14 cellular contexts compared by ENCODE assay signal in genomic region chr12:68623059-68623458, GRCh38. TPM values are rescaled to one million over a fixed set of nuclear protein-coding genes. Genes with fewer than 3 reads are reported as not detected.
DNase-seq lines count a peak whose midpoint lies in the region; ATAC-seq and TF ChIP-seq lines count a peak whose summit lies in the region.
"Had no signal": no experiment of that assay in that cellular context is flagged by ENCODE, and none has a peak within 500 bp of the region (broad histone marks: within the 10 kb centered on the region; RNA-seq: fewer than 3 reads in every experiment).

No MANE protein-coding gene starts in this region.

- H3K4me2 ChIP-seq in DOHH2 (ENCODE audit: low read length), result peak overlapping the region; percentile 72

- CTCF ChIA-PET in CD4-positive, alpha-beta T cell (lab: Charles Lee), result no interaction called here
- CTCF ChIA-PET in WTC11 (lab: Charles Lee), result no interaction called here

- peaks cover 33% of the 10 kb centered on the region for H4K20me1 ChIP-seq in DOHH2 (ENCODE audit: control insufficient read depth, insufficient read depth, low read depth, low read length)

- H3K27me3 Mint-ChIP-seq in CD4-positive, alpha-beta T cell, result no peaks in the 10 kb centered on the region
- H3K27me3 Mint-ChIP-seq in WTC11 (ENCODE audit: low read depth) (no peaks in the 10 kb centered on the region), memory B cell (no peaks in the 10 kb centered on the region), progenitor cell of endocrine pancreas (no peaks in the 10 kb centered on the region)

- peaks cover 91% of the 10 kb centered on the region for H3K4me1 Mint-ChIP-seq in CD4-positive, alpha-beta T cell (ENCODE audit: low read depth)
- H3K4me1 Mint-ChIP-seq in WTC11, result peaks cover 44% of the 10 kb centered on the region
- H3K4me1 Mint-ChIP-seq in memory B cell, result peaks cover 37% of the 10 kb centered on the region
- peaks cover 19% of the 10 kb centered on the region for H3K4me1 Mint-ChIP-seq in progenitor cell of endocrine pancreas (ENCODE audit: low read depth)

- no peak overlapping the region for H3K27ac ChIP-seq in CD4-positive, alpha-beta T cell (ENCODE audit: low read depth, low read length)
- peak overlapping the region; percentile 63 for H3K27ac ChIP-seq in DOHH2 (ENCODE audit: low read depth, low read length)
- H3K27ac ChIP-seq: SJSA1, thoracic aorta had no signal

- POLR2A ChIA-PET in CD4-positive, alpha-beta T cell (lab: Charles Lee), result interaction anchor here (0.9 to 2.9 kb wide), 3 partner anchors 11 to 36 kb away, joined by 3 to 20 read pairs (median 6); partner anchors contain the start of gene RAP1B
- POLR2A ChIA-PET in WTC11 (lab: Charles Lee), result no interaction called here

- H3K4me3 ChIP-seq in DOHH2 (ENCODE audit: low read length), result peak overlapping the region; percentile 55
- H3K4me3 ChIP-seq: SJSA1 had no signal

- peaks cover 12% of the 10 kb centered on the region for H3F3A ChIP-seq in DOHH2 (ENCODE audit: control insufficient read depth, insufficient read depth)

- peaks cover 87% of the 10 kb centered on the region for H3K36me3 Mint-ChIP-seq in CD4-positive, alpha-beta T cell (ENCODE audit: low read depth)
- peaks cover 33% of the 10 kb centered on the region for H3K36me3 Mint-ChIP-seq in WTC11
- H3K36me3 Mint-ChIP-seq in memory B cell, result peaks cover 19% of the 10 kb centered on the region
- H3K36me3 Mint-ChIP-seq in progenitor cell of endocrine pancreas (ENCODE audit: insufficient read depth), result peaks cover 27% of the 10 kb centered on the region

- peaks cover 100% of the 10 kb centered on the region for H3K79me2 ChIP-seq in DOHH2 (ENCODE audit: control insufficient read depth, low read length)

- no peaks in the 10 kb centered on the region for H3K27me3 ChIP-seq in CD4-positive, alpha-beta T cell (ENCODE audit: control insufficient read depth, insufficient read depth, low read length)
- H3K27me3 ChIP-seq in DOHH2 (ENCODE audit: control insufficient read depth, low read length), result no peaks in the 10 kb centered on the region
- H3K27me3 ChIP-seq: BE2C, SJSA1 had no signal

- H3K4me3 Mint-ChIP-seq in CD4-positive, alpha-beta T cell, result peak overlapping the region; percentile 8
- H3K4me3 Mint-ChIP-seq in WTC11 (no peak overlapping the region), memory B cell (peak overlapping the region; percentile 25), progenitor cell of endocrine pancreas (ENCODE audit: low read depth) (no peak overlapping the region)

- H3K27ac Mint-ChIP-seq in CD4-positive, alpha-beta T cell, result peak overlapping the region; percentile 37
- H3K27ac Mint-ChIP-seq in WTC11 (peak overlapping the region; percentile 48), memory B cell (peak overlapping the region; percentile 31), progenitor cell of endocrine pancreas (no peak overlapping the region)

- peaks cover 5% of the 10 kb centered on the region for H3K9me3 Mint-ChIP-seq in CD4-positive, alpha-beta T cell
- H3K9me3 Mint-ChIP-seq in WTC11, result peaks cover 22% of the 10 kb centered on the region
- no peaks in the 10 kb centered on the region for H3K9me3 Mint-ChIP-seq in memory B cell
- peaks cover 13% of the 10 kb centered on the region for H3K9me3 Mint-ChIP-seq in progenitor cell of endocrine pancreas (ENCODE audit: low read depth)

- no peaks in the 10 kb centered on the region for H3K9me2 ChIP-seq in DOHH2 (replicated peaks; ENCODE audit: control insufficient read depth, low read length)

- TF ChIP-seq CTCF in CD4-positive, alpha-beta T cell (IDR thresholded peaks at IDR 0.05), result no peak
- TF ChIP-seq CTCF in DOHH2 (IDR thresholded peaks at IDR 0.05; ENCODE audit: low read depth, low read length, poor library complexity, severe bottlenecking) (no peak), WTC11 (IDR thresholded peaks at IDR 0.05) (no peak), progenitor cell of endocrine pancreas (IDR thresholded peaks at IDR 0.05; ENCODE audit: unreplicated experiment) (no peak)

- H3K9me3 ChIP-seq in CD4-positive, alpha-beta T cell (ENCODE audit: control insufficient read depth, low read length), result peaks cover 4% of the 10 kb centered on the region
- H3K9me3 ChIP-seq in DOHH2 (ENCODE audit: control insufficient read depth, insufficient read depth, low read length), result no peaks in the 10 kb centered on the region
- H3K9me3 ChIP-seq: BE2C, SJSA1 had no signal

- no peak for DNase-seq in CD4-positive, alpha-beta T cell
- DNase-seq in WTC11 (ENCODE audit: low spot score) (no peak), memory B cell (ENCODE audit: low spot score in 2 of 2) (no peak), putamen (ENCODE audit: low spot score) (no peak), amygdala (lab: John Stamatoyannopoulos, UW) (no peak), cortex of kidney (lab: John Stamatoyannopoulos, UW) (no peak), progenitor cell of endocrine pancreas (ENCODE audit: low spot score, unreplicated experiment) (no peak)
- DNase-seq: activated CD4-positive, alpha-beta T cell treated with anti-CD3 and anti-CD28 coated beads for 4 hours; BE2C; small intestine; stimulated activated CD8-positive, alpha-beta memory T cell treated with anti-CD3 and anti-CD28 coated beads, Interleukin-4, amount 100 ng/mL, for 48 hours had no signal

- intact Hi-C loops in CD4-positive, alpha-beta T cell (cut with DNase I, micrococcal nuclease), result no loop called here

- H3K36me3 ChIP-seq in DOHH2 (ENCODE audit: control insufficient read depth, low read length), result peaks cover 83% of the 10 kb centered on the region
- H3K36me3 ChIP-seq: thoracic aorta had no signal

- no peak for ATAC-seq in CD4-positive, alpha-beta T cell (ENCODE audit: poor library complexity)
- ATAC-seq in WTC11 (no peak), memory B cell (ENCODE audit: low read depth) (peak; percentile 46)

- H3K4me1 ChIP-seq in DOHH2 (ENCODE audit: control insufficient read depth, low read length), result peaks cover 96% of the 10 kb centered on the region
- H3K4me1 ChIP-seq: BE2C had no signal

TF ChIP-seq in WTC11, 78 proteins besides CTCF, POLR2A, EP300 and RAD21:
- TF ChIP-seq E2F5 (CRISPR knock-in tag; IDR thresholded peaks at IDR 0.05) (no peak), TEAD4 (CRISPR knock-in tag; IDR thresholded peaks at IDR 0.05) (no peak), ETV6 (CRISPR knock-in tag; IDR thresholded peaks at IDR 0.05) (no peak), E2F4 (CRISPR knock-in tag; IDR thresholded peaks at IDR 0.05; ENCODE audit: borderline replicate concordance, low read depth) (no peak), CREB1 (CRISPR knock-in tag; IDR thresholded peaks at IDR 0.05) (no peak), SOX15 (CRISPR knock-in tag; IDR thresholded peaks at IDR 0.05) (no peak), ELF4 (CRISPR knock-in tag; IDR thresholded peaks at IDR 0.05; ENCODE audit: low read depth) (no peak)

RNA-seq across cellular contexts. Expression of gene RAP1B, which starts 12.4 kb away (rescaled TPM):
- 100 to 1,000 TPM; 256 to 261 TPM for total RNA-seq in CD4-positive, alpha-beta T cell
- total RNA-seq in WTC11 (2021), result 82.3 to 86.9 TPM (median 84.3 TPM) in 3 replicates
- total RNA-seq in progenitor cell of endocrine pancreas, result 81.8 and 83.6 TPM in 2 replicates

Comparison
In these comparisons a context has a peak if more than half of its experiments do, and no peak if none do; other contexts are left out.
1. H3K4me3 Mint-ChIP-seq: peak in CD4-positive, alpha-beta T cell (single experiment) and memory B cell (single experiment); none in WTC11 (single experiment) and progenitor cell of endocrine pancreas (single experiment).